In genomic region chr6:108737594-108738546, GRCh38 we compare ENCODE assay signal across 8 cellular contexts.
DNase-seq lines count a peak whose midpoint lies in the region; ATAC-seq and TF ChIP-seq lines count a peak whose summit lies in the region.

No MANE protein-coding gene starts in this region.

- DNase-seq in BE2C (peak; percentile 29), LHCN-M2 (ENCODE audit: low read depth) (peak; percentile 97), astrocyte of the spinal cord (ENCODE audit: low read depth, low spot score) (peak; percentile 85), non-pigmented ciliary epithelial cell (ENCODE audit: low read depth) (peak; percentile 98), cortex of kidney (lab: John Stamatoyannopoulos, UW) (no peak), NCI-H82 treated with DMSO at 0.1 percent for 48 hours (lab: John Stamatoyannopoulos, UW; ENCODE audit: unreplicated experiment) (no peak), NCI-H1417 treated with DMSO at 0.1 percent for 48 hours (lab: John Stamatoyannopoulos, UW) (no peak)

- H3K4me1 ChIP-seq in BE2C: no peaks in the 10 kb centered on the region

- in situ Hi-C loops in astrocyte of the spinal cord (cut with HindIII; ENCODE audit: low sequenced_read_pairs): no loop called here

- no peaks in the 10 kb centered on the region for H3K36me3 ChIP-seq in BE2C

- ATAC-seq in GM21619 (IDR thresholded peaks at IDR 0.05; ENCODE audit: unreplicated experiment): no peak

- TF ChIP-seq CTCF in BE2C (IDR thresholded peaks at IDR 0.05; ENCODE audit: low read depth, low read length): no peak
- TF ChIP-seq CTCF in astrocyte of the spinal cord (IDR thresholded peaks at IDR 0.05; ENCODE audit: low read depth, low read length): no peak

- no peaks in the 10 kb centered on the region for H3K9me3 ChIP-seq in BE2C

- no peaks in the 10 kb centered on the region for H3K27me3 ChIP-seq in BE2C

- H3K4me3 ChIP-seq in BE2C (ENCODE audit: low read depth, low read length) (no peak overlapping the region), astrocyte of the spinal cord (ENCODE audit: low read depth, low read length) (no peak overlapping the region)

Comparison
In these comparisons a context has a peak if more than half of its experiments do, and no peak if none do; other contexts are left out.
1. DNase-seq: peak in BE2C (single experiment), LHCN-M2 (single experiment), astrocyte of the spinal cord (single experiment) and non-pigmented ciliary epithelial cell (single experiment); none in cortex of kidney (single experiment), NCI-H82 treated with DMSO at 0.1 percent for 48 hours (single experiment) and NCI-H1417 treated with DMSO at 0.1 percent for 48 hours (single experiment).